In the genomic region with DNA sequence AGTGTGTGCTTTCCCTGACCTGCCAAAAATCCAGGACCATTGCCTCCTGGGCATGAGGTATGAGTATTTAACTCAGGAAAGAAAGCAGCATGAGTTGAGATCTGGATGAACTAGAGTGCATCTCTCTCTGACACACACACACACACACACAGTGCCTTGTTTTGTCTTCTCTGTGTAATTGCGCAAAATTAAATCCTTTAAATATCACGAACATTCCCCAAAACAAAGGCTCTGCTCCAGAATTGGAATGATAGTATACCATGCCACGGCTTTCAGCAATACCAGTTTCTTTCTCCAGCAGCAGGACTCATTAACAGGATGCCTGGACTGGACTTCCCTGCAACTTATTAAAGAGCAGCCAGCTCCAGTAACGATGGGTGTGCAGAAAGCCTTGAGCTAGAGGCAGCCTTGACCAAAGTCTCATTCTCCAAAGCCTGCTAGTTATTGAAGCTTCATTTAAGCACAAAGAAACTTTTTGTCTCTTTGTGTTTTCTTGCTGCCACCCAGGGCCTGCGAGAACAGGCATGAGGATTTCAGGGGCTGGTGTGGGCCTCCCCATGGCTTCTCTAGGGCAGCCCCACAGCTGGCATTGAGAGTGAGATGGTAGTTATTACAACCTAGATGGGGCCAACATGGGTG, we compare ENCODE assay signal across 29 cellular contexts.
"Had no signal": no experiment of that assay in that cellular context is flagged by ENCODE, and none has a peak within 500 bp of the region (broad histone marks: within the 10 kb centered on the region; RNA-seq: fewer than 3 reads in every experiment).

No MANE protein-coding gene starts in this region.

- DNase-seq: activated CD4-positive, alpha-beta T cell treated with anti-CD3 and anti-CD28 coated beads for 4 hours; activated CD4-positive, alpha-beta T cell treated with anti-CD3 and anti-CD28 coated beads, Interleukin-2, amount 50 U/mL, for 4 hours; activated CD4-positive, CD25-positive, alpha-beta regulatory T cell; activated CD8-positive, alpha-beta memory T cell treated with anti-CD3 and anti-CD28 coated beads, Interleukin-2, amount 50 U/mL, for 4 hours; activated effector memory CD4-positive, alpha-beta T cell treated with anti-CD3 and anti-CD28 coated beads, Interleukin-2, amount 50 U/mL, for 16 hours; activated naive CD4-positive, alpha-beta T cell treated with anti-CD3 and anti-CD28 coated beads for 36 hours; activated naive CD8-positive, alpha-beta T cell treated with anti-CD3 and anti-CD28 coated beads for 36 hours; activated T-cell treated with anti-CD3 and anti-CD28 coated beads, Interleukin-2, amount 50 U/mL, for 1 hour; adrenal gland; aorta; body of pancreas; cerebellar nuclear complex; colonic mucosa; effector memory CD4-positive, alpha-beta T cell; erythroblast; foreskin keratinocyte; glutamatergic neuron; islet precursor cell; left ventricle myocardium inferior; naive B cell; pancreas; stimulated activated CD4-positive, alpha-beta T cell treated with anti-CD3 and anti-CD28 coated beads, Interleukin-4, amount 100 ng/mL, for 1 hour; stimulated activated naive CD8-positive, alpha-beta T cell treated with anti-CD3 and anti-CD28 coated beads, Interleukin-15, Interleukin-2, amounts not matched to agents 100 U/mL and 50 U/mL, for 24 hours; trophoblast cell; uterus had no signal

- H3K27ac ChIP-seq: adrenal gland, body of pancreas, cardiac muscle cell, colonic mucosa, foreskin keratinocyte, left ventricle myocardium inferior, pancreas, prostate gland, right atrium auricular region, thoracic aorta had no signal

- H3K4me1 ChIP-seq: body of pancreas, colonic mucosa, foreskin keratinocyte, left ventricle myocardium inferior, pancreas, prostate gland, right atrium auricular region had no signal

- H3K9me3 ChIP-seq: adrenal gland, body of pancreas, colonic mucosa, left ventricle myocardium inferior, pancreas, prostate gland, right atrium auricular region, thoracic aorta, uterus had no signal

- H3K27me3 ChIP-seq: adrenal gland, body of pancreas, cardiac muscle cell, colonic mucosa, foreskin keratinocyte, pancreas, right atrium auricular region, uterus had no signal

- H3K4me3 ChIP-seq: adrenal gland, body of pancreas, cardiac muscle cell, colonic mucosa, left ventricle myocardium inferior, pancreas, prostate gland, right atrium auricular region, thoracic aorta, uterus had no signal

- FAIRE-seq: pancreas had no signal

- ATAC-seq: body of pancreas; foreskin keratinocyte; pancreas; stimulated activated naive CD8-positive, alpha-beta T cell treated with anti-CD3 and anti-CD28 coated beads, Interleukin-15, Interleukin-2, amounts not matched to agents 100 U/mL and 50 U/mL, for 24 hours had no signal

- H3K36me3 ChIP-seq: adrenal gland, cardiac muscle cell, colonic mucosa, left ventricle myocardium inferior, pancreas, prostate gland, right atrium auricular region, thoracic aorta, uterus had no signal
